8 cellular contexts compared by ENCODE assay signal in genomic region chr10:3173173-3173878, GRCh38. TPM values are rescaled to one million over a fixed set of nuclear protein-coding genes. Genes with fewer than 3 reads are reported as not detected.
A peak's percentile ranks its signal among the peaks of the same experiment; 100 is the strongest.
DNase-seq lines count a peak whose midpoint lies in the region; ATAC-seq and TF ChIP-seq lines count a peak whose summit lies in the region.

No MANE protein-coding gene starts in this region.

- H3K27ac ChIP-seq in brain microvascular endothelial cell (no peak overlapping the region), liver (ENCODE audit: low read depth in 1 of 2, low read length in 2 of 2) (no peak overlapping the region), tibial nerve (peak overlapping the region; percentile 48 to 95 (median 88))

- no peak for TF ChIP-seq RAD21 in liver (IDR thresholded peaks at IDR 0.05)

- H3K36me3 ChIP-seq in brain microvascular endothelial cell (replicated peaks) (peaks cover 15% of the 10 kb centered on the region), liver (ENCODE audit: control insufficient read depth in 4 of 4, insufficient read depth in 3 of 4, low read depth in 1 of 4, low read length in 3 of 4) (peaks cover 3 to 7% (median 4%) of the 10 kb centered on the region in 4 donors), tibial nerve (peaks cover 0 to 19% (median 0%) of the 10 kb centered on the region in 3 donors)

- ATAC-seq in HG02571 (IDR thresholded peaks at IDR 0.05; ENCODE audit: unreplicated experiment) = peak; percentile 25

- H3K4me3 ChIP-seq in brain microvascular endothelial cell (ENCODE audit: low read depth, low read length) (peak overlapping the region; percentile 53), liver (ENCODE audit: low read depth in 1 of 3, low read length in 3 of 3) (peak overlapping the region; percentile 7 to 51 (median 39)), tibial nerve (peak overlapping the region; percentile 27 to 99 (median 73))

- 47% methylated on average over 26 of the region's 26 CpGs for WGBS in liver
- 47 to 49% methylated on average over 26 of the region's 26 CpGs for WGBS in tibial nerve, 2 donors

- TF ChIP-seq EP300 in tibial nerve (IDR thresholded peaks at IDR 0.05) = no peak

- no peak for TF ChIP-seq POLR2A in tibial nerve (IDR thresholded peaks at IDR 0.05)

- in situ Hi-C loops in brain microvascular endothelial cell (cut with HindIII; ENCODE audit: low pct_ligation_motif_present, low sequenced_read_pairs) = no loop called here

- H3K4me1 ChIP-seq in liver (ENCODE audit: control insufficient read depth in 4 of 4, insufficient read depth in 4 of 4, low read length in 3 of 4) = peaks cover 0 to 6% (median 3%) of the 10 kb centered on the region in 4 donors
- peaks cover 0 to 31% (median 3%) of the 10 kb centered on the region in 4 donors for H3K4me1 ChIP-seq in tibial nerve

- TF ChIP-seq CTCF in brain microvascular endothelial cell (IDR thresholded peaks at IDR 0.05; ENCODE audit: low read depth, low read length, missing control alignments) = no peak
- no peak for TF ChIP-seq CTCF in liver (IDR thresholded peaks at IDR 0.05; ENCODE audit: low read depth, low read length, missing input control)
- no peak for TF ChIP-seq CTCF in tibial nerve (IDR thresholded peaks at IDR 0.05)

- H3K9me3 ChIP-seq in liver (ENCODE audit: control insufficient read depth in 4 of 4, low read length in 3 of 4) (no peaks in the 10 kb centered on the region), tibial nerve (no peaks in the 10 kb centered on the region)

- H3K27me3 ChIP-seq in brain microvascular endothelial cell (replicated peaks) (no peaks in the 10 kb centered on the region), liver (ENCODE audit: control insufficient read depth in 4 of 4, insufficient read depth in 4 of 4, low read length in 3 of 4) (no peaks in the 10 kb centered on the region), tibial nerve (no peaks in the 10 kb centered on the region)

- no peak overlapping the region for H3K9ac ChIP-seq in liver (ENCODE audit: low read depth in 1 of 2, low read length in 2 of 2)

- DNase-seq in activated gamma-delta T cell (lab: John Stamatoyannopoulos, UW) (peak; percentile 66), activated gamma-delta T cell treated with Interleukin-2 at 50 U/mL for 16 hours (no peak), NCI-H146 treated with DMSO at 0.1 percent for 48 hours (lab: John Stamatoyannopoulos, UW; ENCODE audit: unreplicated experiment) (peak; percentile 100), brain microvascular endothelial cell (no peak), tibial nerve (ENCODE audit: low spot score in 2 of 2) (no peak), globus pallidus (ENCODE audit: low spot score) (no peak)

TF ChIP-seq in liver, 16 proteins besides CTCF, POLR2A, EP300 and RAD21:
- TF ChIP-seq FOXA2 (IDR thresholded peaks at IDR 0.05) (no peak), EGR1 (IDR thresholded peaks at IDR 0.05; ENCODE audit: low read depth in 2 of 2) (no peak), YY1 (IDR thresholded peaks at IDR 0.05) (no peak), HNF4G (IDR thresholded peaks at IDR 0.05) (no peak), ZBTB33 (IDR thresholded peaks at IDR 0.05) (no peak), NR2F2 (IDR thresholded peaks at IDR 0.05) (no peak), ATF3 (IDR thresholded peaks at IDR 0.05) (no peak), HNF4A (conservative IDR thresholded peaks at IDR 0.05) (no peak), MAX (IDR thresholded peaks at IDR 0.05) (no peak), RXRA (IDR thresholded peaks at IDR 0.05) (no peak)
TF ChIP-seq in liver: peak in this region for 0.

RNA-seq across cellular contexts. Expression of gene PITRM1, which starts 0.7 kb away (rescaled TPM):
- 10 to 100 TPM; 21.1 to 29.1 TPM for total RNA-seq in liver
- 10 to 100 TPM; 26.2 to 43.1 TPM for polyA plus RNA-seq in liver
- 10 to 100 TPM; 55.5 to 83.7 (median 59.7) TPM for total RNA-seq in tibial nerve

Comparison
In these comparisons a context has a peak if more than half of its experiments do, and no peak if none do; other contexts are left out.
1. DNase-seq: peak in activated gamma-delta T cell (single experiment) and NCI-H146 treated with DMSO at 0.1 percent for 48 hours (single experiment); none in activated gamma-delta T cell treated with Interleukin-2 at 50 U/mL for 16 hours (single experiment), brain microvascular endothelial cell (single experiment), tibial nerve (0 of 2) and globus pallidus (single experiment).
2. H3K27ac ChIP-seq: peak in tibial nerve (4 of 4); none in brain microvascular endothelial cell (single experiment) and liver (0 of 2).
3. Peak in every context shown above with its lines, with median percentiles within 50 percentile points of each other: H3K4me3 ChIP-seq.